Comparison of ENCODE assay signal across 10 cellular contexts in genomic region chr5:142011572-142012185, GRCh38. TPM values are rescaled to one million over a fixed set of nuclear protein-coding genes. Genes with fewer than 3 reads are reported as not detected.
A peak's percentile ranks its signal among the peaks of the same experiment; 100 is the strongest.
DNase-seq lines count a peak whose midpoint lies in the region; ATAC-seq and TF ChIP-seq lines count a peak whose summit lies in the region.
"Had no signal": no experiment of that assay in that cellular context is flagged by ENCODE, and none has a peak within 500 bp of the region (broad histone marks: within the 10 kb centered on the region; RNA-seq: fewer than 3 reads in every experiment).

No MANE protein-coding gene starts in this region.

- POLR2A ChIA-PET in OCI-LY7 (lab: Charles Lee) = interaction anchor here (0.8 to 3.2 kb wide), 6 partner anchors 10 to 133 kb away, joined by 3 to 12 read pairs (median 4); no protein-coding TSS in a partner anchor

- TF ChIP-seq CTCF in OCI-LY7 (conservative IDR thresholded peaks at IDR 0.05; ENCODE audit: low read length) = no peak
- no peak for TF ChIP-seq CTCF in nephron progenitor cell (IDR thresholded peaks at IDR 0.05)

- H3K36me3 ChIP-seq in BLaER1 (no peaks in the 10 kb centered on the region), OCI-LY7 (ENCODE audit: insufficient read depth, low read length) (peaks cover 30% of the 10 kb centered on the region), ectodermal cell (ENCODE audit: control insufficient read depth, insufficient read depth, low read length) (peaks cover 3% of the 10 kb centered on the region)
- H3K36me3 ChIP-seq: adrenal gland had no signal

- ATAC-seq in esophagus mucosa = no peak

- 94 to 95% methylated on average over 9 of the region's 9 CpGs for WGBS in ectodermal cell, 2 experiments

- H3K9me2 ChIP-seq in OCI-LY7 (ENCODE audit: insufficient read depth, low read length) = no peaks in the 10 kb centered on the region

- H3K4me1 ChIP-seq in BLaER1 (peaks cover 57% of the 10 kb centered on the region), OCI-LY7 (ENCODE audit: insufficient read depth, low read length, poor library complexity, severe bottlenecking) (peaks cover 38% of the 10 kb centered on the region), ectodermal cell (ENCODE audit: control insufficient read depth, insufficient read depth, low read length) (no peaks in the 10 kb centered on the region)

- peaks cover 6% of the 10 kb centered on the region; the same call in 1 of the 2 replicates for H3K9me3 ChIP-seq in BLaER1
- no peaks in the 10 kb centered on the region for H3K9me3 ChIP-seq in OCI-LY7 (ENCODE audit: low read length)
- no peaks in the 10 kb centered on the region for H3K9me3 ChIP-seq in ectodermal cell (ENCODE audit: control insufficient read depth, low read length)
- H3K9me3 ChIP-seq: adrenal gland had no signal

- BruUV-seq in OCI-LY7 (replicated peaks; lab: Mats Ljungman, UMichigan) = no TSS peak

- peaks cover 36% of the 10 kb centered on the region for H3K4me1 Mint-ChIP-seq in nephron progenitor cell

- H4K20me1 ChIP-seq in BLaER1 = no peaks in the 10 kb centered on the region
- no peaks in the 10 kb centered on the region for H4K20me1 ChIP-seq in OCI-LY7 (ENCODE audit: insufficient read depth, low read length)

- H3K27me3 Mint-ChIP-seq in nephron progenitor cell (ENCODE audit: low read depth, poor library complexity) = peaks cover 6% of the 10 kb centered on the region

- no peak for DNase-seq in OCI-LY7 (ENCODE audit: low spot score)
- DNase-seq in nephron progenitor cell = no peak
- DNase-seq in HPDE6-E6E7 (ENCODE audit: extremely low spot score) = no peak
- no peak for DNase-seq in activated gamma-delta T cell treated with Interleukin-2 at 50 U/mL for 16 hours
- no peak for DNase-seq in retina
- DNase-seq: GF-D8 had no signal

- no peaks in the 10 kb centered on the region for H3K9me3 Mint-ChIP-seq in nephron progenitor cell

- H3K27ac ChIP-seq in BLaER1 = no peak overlapping the region
- H3K27ac ChIP-seq in OCI-LY7 (ENCODE audit: low read depth, low read length, poor library complexity, severe bottlenecking) = no peak overlapping the region
- no peak overlapping the region for H3K27ac ChIP-seq in ectodermal cell (ENCODE audit: insufficient read depth, low read depth, low read length, poor library complexity, severe bottlenecking)

- H3K4me3 ChIP-seq in BLaER1 (no peak overlapping the region), OCI-LY7 (ENCODE audit: low read depth, low read length, poor library complexity, severe bottlenecking) (peak overlapping the region; percentile 87), ectodermal cell (ENCODE audit: insufficient read depth, low read depth, low read length) (peak overlapping the region; percentile 67)

- H2AFZ ChIP-seq in OCI-LY7 (ENCODE audit: low read length) = no peak overlapping the region

- intact Hi-C loops in OCI-LY7 (cut with micrococcal nuclease; ENCODE audit: unreplicated experiment) = loop anchor here (1.0 kb wide), 1 partner anchor 133 kb away; no protein-coding TSS in a partner anchor

- no peak overlapping the region for H3K9ac ChIP-seq in BLaER1

- H3K27me3 ChIP-seq in BLaER1 = peaks cover 29% of the 10 kb centered on the region
- H3K27me3 ChIP-seq in ectodermal cell (ENCODE audit: control insufficient read depth, insufficient read depth, low read length, poor library complexity, severe bottlenecking) = no peaks in the 10 kb centered on the region
- H3K27me3 ChIP-seq: adrenal gland had no signal

- H3K4me3 Mint-ChIP-seq in nephron progenitor cell = peak overlapping the region; percentile 88

- peaks cover 35% of the 10 kb centered on the region for H3K36me3 Mint-ChIP-seq in nephron progenitor cell (ENCODE audit: low read depth)

- H3K79me2 ChIP-seq in OCI-LY7 (ENCODE audit: insufficient read depth, low read depth, low read length) = no peaks in the 10 kb centered on the region

- peak overlapping the region; percentile 80; the same call in 1 of the 2 replicates for H3K4me2 ChIP-seq in BLaER1
- peak overlapping the region; percentile 97 for H3K4me2 ChIP-seq in OCI-LY7 (ENCODE audit: low read length)

- CTCF ChIA-PET in OCI-LY7 (lab: Charles Lee; ENCODE audit: unreplicated experiment) = interaction anchor here (0.5 to 1.5 kb wide), 5 partner anchors 36 to 131 kb away, joined by 3 to 4 read pairs (median 3); no protein-coding TSS in a partner anchor

- H3K27ac Mint-ChIP-seq in nephron progenitor cell = no peak overlapping the region

RNA-seq across cellular contexts. Expression of gene GNPDA1, which starts 1.1 kb away (rescaled TPM):
- total RNA-seq in OCI-LY7 (2014; rRNA removed; shearing (Covaris generic)) = 20.2 and 22.9 TPM in 2 replicates
- total RNA-seq in OCI-LY7 (2022) (23.1 and 24.1 TPM in 2 replicates), esophagus mucosa (12.9 TPM)
- polyA plus RNA-seq in ectodermal cell (2013, experiment 1 of 4) = 91.4 TPM
- polyA plus RNA-seq in ectodermal cell (2013, experiment 2 of 4) = 101 TPM
- 63.2 TPM for polyA plus RNA-seq in ectodermal cell (2013, experiment 3 of 4)
- 81.1 TPM for polyA plus RNA-seq in ectodermal cell (2013, experiment 4 of 4)

RNA-seq across cellular contexts. Expression of gene RNF14, which starts 42.8 kb away (rescaled TPM):
- total RNA-seq in OCI-LY7 (2014; rRNA removed; shearing (Covaris generic)) = 23.7 and 31.7 TPM in 2 replicates
- total RNA-seq in OCI-LY7 (2022) = 41.1 and 41.9 TPM in 2 replicates
- polyA plus RNA-seq in ectodermal cell (2013, experiment 1 of 4) = 29.3 TPM
- 23.8 TPM for polyA plus RNA-seq in ectodermal cell (2013, experiment 2 of 4)
- polyA plus RNA-seq in ectodermal cell (2013, experiment 3 of 4) = 23.0 TPM
- polyA plus RNA-seq in ectodermal cell (2013, experiment 4 of 4) = 26.3 TPM
- 30.3 TPM for total RNA-seq in esophagus mucosa

RNA-seq across cellular contexts. Expression of gene PCDH12, which starts 53.7 kb away (rescaled TPM):
- total RNA-seq in OCI-LY7 (2014; rRNA removed; shearing (Covaris generic)) = 0.03 TPM in 1 of 2 replicates, not detected in the other
- total RNA-seq in OCI-LY7 (2022) (not detected in 2 replicates), esophagus mucosa (0.40 TPM)
- not detected for polyA plus RNA-seq in ectodermal cell (2013, experiment 1 of 4)
- not detected for polyA plus RNA-seq in ectodermal cell (2013, experiment 2 of 4)
- not detected for polyA plus RNA-seq in ectodermal cell (2013, experiment 3 of 4)
- polyA plus RNA-seq in ectodermal cell (2013, experiment 4 of 4) = 0.04 TPM
